14 cellular contexts compared by ENCODE assay signal in genomic region chr21:38166214-38166547, GRCh38.
"Had no signal": no experiment of that assay in that cellular context is flagged by ENCODE, and none has a peak within 500 bp of the region (broad histone marks: within the 10 kb centered on the region; RNA-seq: fewer than 3 reads in every experiment).

No MANE protein-coding gene starts in this region.

- DNase-seq: activated CD4-positive, alpha-beta memory T cell treated with anti-CD3 and anti-CD28 coated beads for 36 hours; activated CD4-positive, alpha-beta T cell treated with anti-CD3 and anti-CD28 coated beads for 36 hours; activated T-cell treated with anti-CD3 and anti-CD28 coated beads for 4 hours; colonic mucosa; erythroblast; gastrocnemius medialis; heart right ventricle; kidney glomerular epithelial cell; mesendoderm; naive thymus-derived CD8-positive, alpha-beta T cell; stimulated activated naive CD4-positive, alpha-beta T cell; SW 1271 had no signal

- ATAC-seq: activated CD4-positive, alpha-beta T cell treated with anti-CD3 and anti-CD28 coated beads for 36 hours; gastrocnemius medialis; naive thymus-derived CD8-positive, alpha-beta T cell; WTC11 had no signal

- H3K4me3 ChIP-seq: colonic mucosa, gastrocnemius medialis, heart right ventricle, tibial nerve had no signal

- H3K36me3 ChIP-seq: colonic mucosa, gastrocnemius medialis, heart right ventricle, tibial nerve had no signal

- H3K27me3 ChIP-seq: colonic mucosa, gastrocnemius medialis, tibial nerve had no signal

- H3K4me1 ChIP-seq: colonic mucosa, gastrocnemius medialis had no signal

- H3K9me3 ChIP-seq: colonic mucosa, gastrocnemius medialis, heart right ventricle, tibial nerve had no signal

- H3K27ac ChIP-seq: colonic mucosa, gastrocnemius medialis, heart right ventricle, tibial nerve had no signal
